ENCODE assay signal across 8 cellular contexts in the genomic region with DNA sequence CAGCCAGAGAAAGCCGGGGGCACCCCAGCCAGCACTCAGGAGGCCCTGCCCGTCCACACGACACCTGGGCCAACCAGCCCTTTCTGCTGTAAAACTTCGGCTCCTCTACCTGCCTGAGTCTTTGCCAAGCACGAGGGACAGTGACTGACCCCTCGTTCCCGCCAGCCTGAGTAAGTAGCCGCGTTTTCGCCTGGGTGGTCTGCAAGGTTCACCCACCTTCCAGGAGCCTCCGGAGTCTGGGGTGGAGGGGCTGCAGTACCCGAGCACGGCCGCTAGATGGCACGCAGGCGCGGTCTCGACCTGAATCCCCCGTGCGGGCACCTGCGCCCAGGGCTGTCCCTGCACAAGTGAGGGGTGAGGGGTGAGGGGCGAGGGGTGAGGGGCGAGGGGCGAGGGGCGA.
A peak's percentile ranks its signal among the peaks of the same experiment; 100 is the strongest.
DNase-seq lines count a peak whose midpoint lies in the region; ATAC-seq and TF ChIP-seq lines count a peak whose summit lies in the region.

No MANE protein-coding gene starts in this region.

- no peaks in the 10 kb centered on the region for H3K79me2 ChIP-seq in H9 (ENCODE audit: insufficient read depth, low read length)

- H3K9me3 ChIP-seq in A673 (ENCODE audit: low read depth, low read length, poor library complexity, severe bottlenecking) (no peaks in the 10 kb centered on the region), H9 (ENCODE audit: control insufficient read depth, low read depth, low read length) (no peaks in the 10 kb centered on the region), right cardiac atrium (ENCODE audit: control insufficient read depth, low read length) (no peaks in the 10 kb centered on the region), testis (no peaks in the 10 kb centered on the region)

- no peaks in the 10 kb centered on the region for H3K36me3 ChIP-seq in A673 (ENCODE audit: insufficient read depth, low read length, poor library complexity, severe bottlenecking)
- H3K36me3 ChIP-seq in testis (ENCODE audit: low read depth, missing control alignments) = no peaks in the 10 kb centered on the region

- no peak overlapping the region for H4K8ac ChIP-seq in H9 (replicated peaks; ENCODE audit: insufficient read length, low read depth, low read length)

- no peak overlapping the region for H3K56ac ChIP-seq in H9 (ENCODE audit: insufficient read length, low read depth, low read length)

- no peak overlapping the region for H4K5ac ChIP-seq in H9 (ENCODE audit: insufficient read length, low read depth, low read length)

- H2BK20ac ChIP-seq in H9 (ENCODE audit: low read depth, low read length, poor library complexity, severe bottlenecking) = no peak overlapping the region

- H2AK5ac ChIP-seq in H9 (ENCODE audit: insufficient read length, low read length) = no peak overlapping the region

- peaks cover 5 to 7% of the 10 kb centered on the region in 2 experiments for H3K9me3 Mint-ChIP-seq in H9
- H3K9me3 Mint-ChIP-seq in activated CD8-positive, alpha-beta T cell treated with anti-CD3 and anti-CD28 coated beads, Interleukin-2, amount 10 ng/mL, durations not matched to agents 7 days and 5 days (ENCODE audit: insufficient read depth) = peaks cover 10% of the 10 kb centered on the region

- H3K79me1 ChIP-seq in H9 (ENCODE audit: insufficient read depth, low read depth, low read length, poor library complexity, severe bottlenecking) = no peaks in the 10 kb centered on the region

- peaks cover 22 to 30% of the 10 kb centered on the region in 2 experiments for H3K4me1 Mint-ChIP-seq in H9
- H3K4me1 Mint-ChIP-seq in activated CD8-positive, alpha-beta T cell treated with anti-CD3 and anti-CD28 coated beads, Interleukin-2, amount 10 ng/mL, durations not matched to agents 7 days and 5 days (ENCODE audit: low read depth) = no peaks in the 10 kb centered on the region

- no peak overlapping the region for H3K4me3 Mint-ChIP-seq in H9
- no peak overlapping the region for H3K4me3 Mint-ChIP-seq in activated CD8-positive, alpha-beta T cell treated with anti-CD3 and anti-CD28 coated beads, Interleukin-2, amount 10 ng/mL, durations not matched to agents 7 days and 5 days

- no peak overlapping the region for H3K4ac ChIP-seq in H9 (ENCODE audit: low read depth, low read length)

- no peak for DNase-seq in A673 (ENCODE audit: low spot score)
- peak; percentile 82 for DNase-seq in H9
- DNase-seq in activated CD8-positive, alpha-beta T cell treated with anti-CD3 and anti-CD28 coated beads, Interleukin-2, amount 10 ng/mL, durations not matched to agents 7 days and 5 days = peak; percentile 37
- peak in 2 of 3 donors; percentile 71 for DNase-seq in right cardiac atrium
- DNase-seq in testis = peak; percentile 68
- DNase-seq in GDM1 (lab: John Stamatoyannopoulos, UW) = no peak
- DNase-seq in A172 (ENCODE audit: low spot score) = no peak

- H4K20me1 ChIP-seq in H9 (ENCODE audit: control insufficient read depth, insufficient read depth, insufficient read length) = no peaks in the 10 kb centered on the region

- no peak overlapping the region for H2BK12ac ChIP-seq in H9 (ENCODE audit: insufficient read length, low read depth, low read length)

- no peak overlapping the region for H2BK15ac ChIP-seq in H9 (ENCODE audit: low read depth, low read length)

- H3K14ac ChIP-seq in H9 (ENCODE audit: insufficient read depth, low read length) = 0 out of 2 replicates have a peak overlapping the region, but pooled peaks have one; percentile 2

- no peak overlapping the region for H3K27ac Mint-ChIP-seq in H9
- no peak overlapping the region for H3K27ac Mint-ChIP-seq in activated CD8-positive, alpha-beta T cell treated with anti-CD3 and anti-CD28 coated beads, Interleukin-2, amount 10 ng/mL, durations not matched to agents 7 days and 5 days

- no peak overlapping the region for H3K27ac ChIP-seq in A673 (ENCODE audit: low read depth, low read length, poor library complexity, severe bottlenecking)
- no peak overlapping the region for H3K27ac ChIP-seq in H9 (ENCODE audit: insufficient read length, low read depth, low read length)
- H3K27ac ChIP-seq in right cardiac atrium (ENCODE audit: low read length) = no peak overlapping the region
- no peak overlapping the region for H3K27ac ChIP-seq in testis

- peaks cover 0 to 8% (median 7%) of the 10 kb centered on the region in 3 experiments; a peak in 5 of 7 replicates for H3K36me3 Mint-ChIP-seq in H9 (ENCODE audit: insufficient read depth in 1 of 3, low read depth in 3 of 3)
- no peaks in the 10 kb centered on the region for H3K36me3 Mint-ChIP-seq in activated CD8-positive, alpha-beta T cell treated with anti-CD3 and anti-CD28 coated beads, Interleukin-2, amount 10 ng/mL, durations not matched to agents 7 days and 5 days (ENCODE audit: low read depth)

- no TSS peak for BruUV-seq in A673 (replicated peaks; lab: Mats Ljungman, UMichigan)

- no peak overlapping the region for H3T11ph ChIP-seq in H9 (ENCODE audit: low read length)

- H2BK120ac ChIP-seq in H9 (ENCODE audit: low read depth, low read length, poor library complexity, severe bottlenecking) = no peak overlapping the region

- CTCF ChIA-PET in A673 (lab: Charles Lee) = no interaction called here
- CTCF ChIA-PET in activated CD8-positive, alpha-beta T cell treated with anti-CD3 and anti-CD28 coated beads, Interleukin-2, amount 10 ng/mL, durations not matched to agents 7 days and 5 days (lab: Charles Lee) = no interaction called here

- no peak overlapping the region for H4K91ac ChIP-seq in H9 (ENCODE audit: insufficient read length, low read depth, low read length)

- H3K27me3 Mint-ChIP-seq in H9 (ENCODE audit: low read depth) = peaks cover 4% of the 10 kb centered on the region
- H3K27me3 Mint-ChIP-seq in activated CD8-positive, alpha-beta T cell treated with anti-CD3 and anti-CD28 coated beads, Interleukin-2, amount 10 ng/mL, durations not matched to agents 7 days and 5 days (ENCODE audit: low read depth) = no peaks in the 10 kb centered on the region

- H3K9ac ChIP-seq in H9 (ENCODE audit: extremely low read depth, insufficient read length, low read length) = no peak overlapping the region

- no peaks in the 10 kb centered on the region for H3K23me2 ChIP-seq in H9 (ENCODE audit: insufficient read length, low read depth, low read length, poor library complexity, severe bottlenecking)

- no peak overlapping the region for H3K23ac ChIP-seq in H9 (ENCODE audit: insufficient read length, low read depth, low read length)

- H2BK5ac ChIP-seq in H9 (ENCODE audit: insufficient read length, low read length) = no peak overlapping the region

- H3K4me2 ChIP-seq in H9 (ENCODE audit: insufficient read depth, insufficient read length, low read length) = no peak overlapping the region

- no peak overlapping the region for H2AFZ ChIP-seq in H9 (ENCODE audit: low read length)

- no CpG with 5 or more reads among the region's 25 CpGs for WGBS in H9 (ENCODE audit: extremely low coverage, insufficient read length, low lambda C conversion rate)
- 35% methylated on average over 25 of the region's 25 CpGs for WGBS in right cardiac atrium
- WGBS in testis, 2 donors = 0 to 24% methylated on average over 1 to 18 of the region's 25 CpGs

- no peak overlapping the region for H3K18ac ChIP-seq in H9 (ENCODE audit: insufficient read length, low read depth, low read length)

- TF ChIP-seq CTCF in A673 (conservative IDR thresholded peaks at IDR 0.05; ENCODE audit: low read depth, low read length) = peak; percentile 63
- peak; percentile 77 for TF ChIP-seq CTCF in H9 (conservative IDR thresholded peaks at IDR 0.05)
- TF ChIP-seq CTCF in testis (IDR thresholded peaks at IDR 0.05) = peak; percentile 33 to 73 (median 71)

- H3K27me3 ChIP-seq in A673 (replicated peaks; ENCODE audit: insufficient read depth, low read depth, low read length, poor library complexity) (no peaks in the 10 kb centered on the region), H9 (ENCODE audit: insufficient read depth, low read length) (no peaks in the 10 kb centered on the region), right cardiac atrium (ENCODE audit: control insufficient read depth, insufficient read depth) (no peaks in the 10 kb centered on the region), testis (no peaks in the 10 kb centered on the region)

- ATAC-seq in activated CD8-positive, alpha-beta T cell treated with anti-CD3 and anti-CD28 coated beads, Interleukin-2, amount 10 ng/mL, durations not matched to agents 7 days and 5 days = no peak
- ATAC-seq in right cardiac atrium (no peak), GM18909 (IDR thresholded peaks at IDR 0.05; ENCODE audit: poor library complexity, unreplicated experiment) (no peak)

- TF ChIP-seq POLR2A in testis (IDR thresholded peaks at IDR 0.05) = no peak

- POLR2A ChIA-PET in A673 (lab: Charles Lee; ENCODE audit: low non-redundant PET) = no interaction called here
- POLR2A ChIA-PET in activated CD8-positive, alpha-beta T cell treated with anti-CD3 and anti-CD28 coated beads, Interleukin-2, amount 10 ng/mL, durations not matched to agents 7 days and 5 days (lab: Charles Lee) = no interaction called here

- intact Hi-C loops in A673 (cut with micrococcal nuclease; ENCODE audit: unreplicated experiment) (no loop called here), right cardiac atrium (cut with DNase I) (no loop called here), testis (cut with DNase I; ENCODE audit: low total_unique reads) (no loop called here)

- H3K4me1 ChIP-seq in A673 (ENCODE audit: insufficient read depth, low read length, poor library complexity, severe bottlenecking) (no peaks in the 10 kb centered on the region), H9 (ENCODE audit: insufficient read depth, low read length) (no peaks in the 10 kb centered on the region), right cardiac atrium (ENCODE audit: control insufficient read depth, insufficient read depth, low read length) (no peaks in the 10 kb centered on the region), testis (no peaks in the 10 kb centered on the region)

- H3K4me3 ChIP-seq in A673 (ENCODE audit: low read depth, low read length, poor library complexity, severe bottlenecking) (no peak overlapping the region), right cardiac atrium (ENCODE audit: low read length) (no peak overlapping the region), testis (no peak overlapping the region)

Comparison
In these comparisons a context has a peak if more than half of its experiments do, and no peak if none do; other contexts are left out.
1. DNase-seq: peak in H9 (single experiment), activated CD8-positive, alpha-beta T cell treated with anti-CD3 and anti-CD28 coated beads, Interleukin-2, amount 10 ng/mL, durations not matched to agents 7 days and 5 days (single experiment), right cardiac atrium (2 of 3) and testis (single experiment); none in A673 (single experiment), GDM1 (single experiment) and A172 (single experiment).
2. Peak in every context shown above with its lines, with median percentiles within 50 percentile points of each other: CTCF ChIP-seq.